ENCODE assay signal across 17 cellular contexts in the genomic region with DNA sequence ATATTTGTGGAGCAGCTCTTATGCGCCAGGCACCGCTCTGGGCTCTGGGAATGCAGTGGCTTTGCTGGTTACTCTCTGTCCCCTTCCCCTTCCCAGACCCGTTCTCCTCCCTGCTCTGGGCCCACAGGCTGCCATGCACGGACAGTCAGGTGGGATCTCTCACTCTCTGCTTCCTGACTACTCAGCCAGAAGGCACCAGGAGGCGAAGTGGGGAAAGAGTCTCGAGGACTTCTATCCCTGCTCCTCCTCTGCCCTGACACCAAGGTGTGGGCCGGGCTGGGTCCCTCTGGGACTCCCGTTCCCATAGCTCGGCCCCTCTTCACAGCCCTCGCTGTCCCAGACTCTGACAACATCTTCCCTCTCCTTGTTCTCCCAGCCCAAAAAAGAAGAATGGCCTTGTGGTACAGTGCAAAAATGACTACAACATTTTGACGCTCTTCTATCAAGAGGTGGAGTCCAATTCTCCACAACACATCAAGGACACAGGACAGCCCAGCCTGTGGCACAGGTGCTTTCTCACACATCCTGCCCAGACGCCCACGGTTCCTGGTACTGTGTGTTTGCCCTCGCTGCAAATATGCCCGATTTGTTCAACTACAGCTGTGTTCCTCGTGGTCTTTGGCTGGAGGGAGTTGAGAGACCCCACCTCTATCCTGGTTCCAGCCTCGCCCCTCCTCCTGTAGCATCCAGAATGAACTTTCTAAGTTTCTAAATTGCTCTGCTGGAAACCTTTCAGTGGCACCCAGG. TPM values are rescaled to one million over a fixed set of nuclear protein-coding genes. Genes with fewer than 3 reads are reported as not detected.
A peak's percentile ranks its signal among the peaks of the same experiment; 100 is the strongest.
DNase-seq lines count a peak whose midpoint lies in the region; ATAC-seq lines count a peak whose summit lies in the region.
"Had no signal": no experiment of that assay in that cellular context is flagged by ENCODE, and none has a peak within 500 bp of the region (broad histone marks: within the 10 kb centered on the region; RNA-seq: fewer than 3 reads in every experiment).

No MANE protein-coding gene starts in this region.

- WGBS in GM23248 (ENCODE audit: low coverage in 1 of 2, low lambda C conversion rate in 2 of 2, missing lambda C conversion rate in 2 of 2), 2 experiments: 70 to 73% methylated on average over 16 to 17 of the region's 17 CpGs

- H3K9me3 Mint-ChIP-seq in activated CD4-positive, alpha-beta T cell treated with anti-CD3 and anti-CD28 coated beads for 36 hours (ENCODE audit: low read depth): peaks cover 9% of the 10 kb centered on the region
- H3K9me3 Mint-ChIP-seq in activated CD4-positive, alpha-beta memory T cell treated with anti-CD3 and anti-CD28 coated beads for 36 hours: peaks cover 8% of the 10 kb centered on the region
- no peaks in the 10 kb centered on the region for H3K9me3 Mint-ChIP-seq in effector memory CD8-positive, alpha-beta T cell
- peaks cover 3% of the 10 kb centered on the region for H3K9me3 Mint-ChIP-seq in stimulated activated effector memory CD8-positive, alpha-beta T cell treated with anti-CD3 and anti-CD28 coated beads, Interleukin-12 subunit alpha, Interleukin-12 subunit beta, amount 100 ng/mL, for 72 hours
- H3K9me3 Mint-ChIP-seq: HFFc6 had no signal

- POLR2A ChIA-PET in activated CD4-positive, alpha-beta T cell treated with anti-CD3 and anti-CD28 coated beads for 36 hours (lab: Charles Lee): interaction anchor here (0.6 to 4.1 kb wide), 3 partner anchors 8 to 15 kb away, joined by 3 to 119 read pairs (median 6); partner anchors contain the start of gene DUSP2
- POLR2A ChIA-PET in activated CD4-positive, alpha-beta memory T cell treated with anti-CD3 and anti-CD28 coated beads for 36 hours (lab: Charles Lee): interaction anchor here (6.6 kb wide), 1 partner anchor 14 kb away, joined by 206 read pairs; the partner anchor contains the start of gene DUSP2

- no peaks in the 10 kb centered on the region for H3K79me2 ChIP-seq in GM23248 (ENCODE audit: insufficient read depth)

- H3K27me3 ChIP-seq in GM23248 (replicated peaks; ENCODE audit: insufficient read depth): no peaks in the 10 kb centered on the region

- no peak overlapping the region for H3K9ac ChIP-seq in GM23248

- H3K27me3 Mint-ChIP-seq in activated CD4-positive, alpha-beta T cell treated with anti-CD3 and anti-CD28 coated beads for 36 hours: no peaks in the 10 kb centered on the region
- H3K27me3 Mint-ChIP-seq in activated CD4-positive, alpha-beta memory T cell treated with anti-CD3 and anti-CD28 coated beads for 36 hours: no peaks in the 10 kb centered on the region
- no peaks in the 10 kb centered on the region for H3K27me3 Mint-ChIP-seq in effector memory CD8-positive, alpha-beta T cell

- no peaks in the 10 kb centered on the region for H3K9me3 ChIP-seq in GM23248 (ENCODE audit: low read depth)
- H3K9me3 ChIP-seq: esophagus squamous epithelium, SJSA1 had no signal

- H3K4me3 ChIP-seq in GM23248: no peak overlapping the region
- H3K4me3 ChIP-seq: esophagus squamous epithelium, SJSA1 had no signal

- no peak overlapping the region for H3K27ac ChIP-seq in GM23248
- H3K27ac ChIP-seq: 22Rv1, esophagus squamous epithelium, SJSA1 had no signal

- no peak overlapping the region for H2AFZ ChIP-seq in GM23248

- H3F3A ChIP-seq in GM23248 (ENCODE audit: insufficient read depth): no peaks in the 10 kb centered on the region

- H3K27ac Mint-ChIP-seq in activated CD4-positive, alpha-beta T cell treated with anti-CD3 and anti-CD28 coated beads for 36 hours: peak overlapping the region; percentile 98
- H3K27ac Mint-ChIP-seq in activated CD4-positive, alpha-beta memory T cell treated with anti-CD3 and anti-CD28 coated beads for 36 hours: peak overlapping the region; percentile 96
- H3K27ac Mint-ChIP-seq in effector memory CD8-positive, alpha-beta T cell: peak overlapping the region; percentile 93 to 96
- peak overlapping the region; percentile 96 for H3K27ac Mint-ChIP-seq in stimulated activated effector memory CD8-positive, alpha-beta T cell treated with anti-CD3 and anti-CD28 coated beads, Interleukin-12 subunit alpha, Interleukin-12 subunit beta, amount 100 ng/mL, for 72 hours
- H3K27ac Mint-ChIP-seq: brain, HFFc6 had no signal

- peaks cover 10% of the 10 kb centered on the region for H3K36me3 Mint-ChIP-seq in activated CD4-positive, alpha-beta T cell treated with anti-CD3 and anti-CD28 coated beads for 36 hours (ENCODE audit: low read depth)
- peaks cover 7% of the 10 kb centered on the region for H3K36me3 Mint-ChIP-seq in activated CD4-positive, alpha-beta memory T cell treated with anti-CD3 and anti-CD28 coated beads for 36 hours
- H3K36me3 Mint-ChIP-seq in effector memory CD8-positive, alpha-beta T cell (ENCODE audit: insufficient read depth): peaks cover 33% of the 10 kb centered on the region
- peaks cover 37% of the 10 kb centered on the region for H3K36me3 Mint-ChIP-seq in stimulated activated effector memory CD8-positive, alpha-beta T cell treated with anti-CD3 and anti-CD28 coated beads, Interleukin-12 subunit alpha, Interleukin-12 subunit beta, amount 100 ng/mL, for 72 hours
- H3K36me3 Mint-ChIP-seq: brain had no signal

- H3K9me2 ChIP-seq in GM23248 (ENCODE audit: insufficient read depth): no peaks in the 10 kb centered on the region

- intact Hi-C loops in activated CD4-positive, alpha-beta T cell treated with anti-CD3 and anti-CD28 coated beads for 36 hours (cut with DNase I, micrococcal nuclease): no loop called here
- intact Hi-C loops in activated CD4-positive, alpha-beta memory T cell treated with anti-CD3 and anti-CD28 coated beads for 36 hours (cut with micrococcal nuclease): no loop called here

- H3K36me3 ChIP-seq in GM23248 (ENCODE audit: low read depth): no peaks in the 10 kb centered on the region
- H3K36me3 ChIP-seq: esophagus squamous epithelium, SJSA1 had no signal

- in situ Hi-C loops in GM23248 (cut with MboI): no loop called here

- ATAC-seq in activated CD4-positive, alpha-beta T cell treated with anti-CD3 and anti-CD28 coated beads for 36 hours: peak; percentile 7
- no peak for ATAC-seq in effector memory CD8-positive, alpha-beta T cell (replicated peaks)
- no peak for ATAC-seq in stimulated activated effector memory CD8-positive, alpha-beta T cell treated with anti-CD3 and anti-CD28 coated beads, Interleukin-12 subunit alpha, Interleukin-12 subunit beta, amount 100 ng/mL, for 72 hours
- ATAC-seq in HG03175 (IDR thresholded peaks at IDR 0.05; ENCODE audit: unreplicated experiment): no peak

- CTCF ChIA-PET in activated CD4-positive, alpha-beta T cell treated with anti-CD3 and anti-CD28 coated beads for 36 hours (lab: Charles Lee): interaction anchor here (0.6 to 4.1 kb wide), 9 partner anchors 11 to 167 kb away, joined by 3 to 33 read pairs (median 6); partner anchors contain the start of gene ASTL
- CTCF ChIA-PET in activated CD4-positive, alpha-beta memory T cell treated with anti-CD3 and anti-CD28 coated beads for 36 hours (lab: Charles Lee): interaction anchor here (0.5 to 4.4 kb wide), 4 partner anchors 14 to 42 kb away, joined by 3 to 80 read pairs (median 18); partner anchors contain the start of genes ADRA2B and DUSP2

- DNase-seq in activated CD4-positive, alpha-beta T cell treated with anti-CD3 and anti-CD28 coated beads for 36 hours: peak; percentile 85
- no peak for DNase-seq in activated CD4-positive, alpha-beta T cell treated with anti-CD3 and anti-CD28 coated beads for 1 hour
- DNase-seq in activated CD4-positive, alpha-beta memory T cell treated with anti-CD3 and anti-CD28 coated beads for 36 hours: peak; percentile 84
- DNase-seq in effector memory CD8-positive, alpha-beta T cell: no peak
- DNase-seq in stimulated activated effector memory CD8-positive, alpha-beta T cell treated with anti-CD3 and anti-CD28 coated beads, Interleukin-12 subunit alpha, Interleukin-12 subunit beta, amount 100 ng/mL, for 72 hours (ENCODE audit: low spot score in 2 of 2): no peak
- no peak for DNase-seq in GM23248
- DNase-seq in NCI-H187 treated with DMSO at 0.1 percent for 48 hours (lab: John Stamatoyannopoulos, UW): no peak
- DNase-seq: activated CD4-positive, CD25-positive, alpha-beta regulatory T cell treated with anti-CD3 and anti-CD28 coated beads, Interleukin-2, amount 50 U/mL, for 72 hours; esophagus squamous epithelium; HFFc6; islet precursor cell; NCI-H510A treated with DMSO at 0.1 percent for 48 hours had no signal

- peaks cover 95% of the 10 kb centered on the region for H3K4me1 Mint-ChIP-seq in activated CD4-positive, alpha-beta T cell treated with anti-CD3 and anti-CD28 coated beads for 36 hours
- H3K4me1 Mint-ChIP-seq in activated CD4-positive, alpha-beta memory T cell treated with anti-CD3 and anti-CD28 coated beads for 36 hours (ENCODE audit: low read depth): peaks cover 86% of the 10 kb centered on the region
- H3K4me1 Mint-ChIP-seq in effector memory CD8-positive, alpha-beta T cell (ENCODE audit: low read depth in 2 of 2): peaks cover 69 to 74% of the 10 kb centered on the region in 2 donors
- H3K4me1 Mint-ChIP-seq in stimulated activated effector memory CD8-positive, alpha-beta T cell treated with anti-CD3 and anti-CD28 coated beads, Interleukin-12 subunit alpha, Interleukin-12 subunit beta, amount 100 ng/mL, for 72 hours: peaks cover 96% of the 10 kb centered on the region

- peak overlapping the region; percentile 61 for H3K4me3 Mint-ChIP-seq in activated CD4-positive, alpha-beta T cell treated with anti-CD3 and anti-CD28 coated beads for 36 hours
- peak overlapping the region; percentile 62 for H3K4me3 Mint-ChIP-seq in activated CD4-positive, alpha-beta memory T cell treated with anti-CD3 and anti-CD28 coated beads for 36 hours
- peak overlapping the region; percentile 75 to 79 for H3K4me3 Mint-ChIP-seq in effector memory CD8-positive, alpha-beta T cell
- peak overlapping the region; percentile 74 for H3K4me3 Mint-ChIP-seq in stimulated activated effector memory CD8-positive, alpha-beta T cell treated with anti-CD3 and anti-CD28 coated beads, Interleukin-12 subunit alpha, Interleukin-12 subunit beta, amount 100 ng/mL, for 72 hours
- H3K4me3 Mint-ChIP-seq: brain, HFFc6 had no signal

- H3K4me2 ChIP-seq in GM23248 (ENCODE audit: unreplicated experiment): no peak overlapping the region

- H4K20me1 ChIP-seq in GM23248 (ENCODE audit: insufficient read depth): no peaks in the 10 kb centered on the region

- peaks cover 7% of the 10 kb centered on the region; the same call in 1 of the 2 replicates for H3K4me1 ChIP-seq in GM23248 (ENCODE audit: insufficient read depth)

RNA-seq across cellular contexts. Expression of gene DUSP2, which starts 14.0 kb away (rescaled TPM):
- 100 to 1,000 TPM; 248 to 407 TPM for total RNA-seq in activated CD4-positive, alpha-beta T cell treated with anti-CD3 and anti-CD28 coated beads for 36 hours
- total RNA-seq in activated CD4-positive, alpha-beta memory T cell treated with anti-CD3 and anti-CD28 coated beads for 36 hours: 100 to 1,000 TPM; 522 to 539 TPM
- total RNA-seq in GM23248 (2014; rRNA removed; shearing (Covaris generic)): 2.4 and 8.8 TPM in 2 replicates
- polyA plus RNA-seq in GM23248 (2016; fragmentation: Nextera tagmentation; extraction: Ambion mirVana): 3.1 and 3.3 TPM in 2 replicates

RNA-seq across cellular contexts. Expression of gene ASTL, which starts 21.0 kb away (rescaled TPM):
- total RNA-seq in activated CD4-positive, alpha-beta T cell treated with anti-CD3 and anti-CD28 coated beads for 36 hours: 1 to 10 TPM; 2.5 to 2.8 TPM
- total RNA-seq in activated CD4-positive, alpha-beta memory T cell treated with anti-CD3 and anti-CD28 coated beads for 36 hours: 1 to 10 TPM; 1.8 to 2.4 TPM
- 0.25 TPM in 1 of 2 replicates, not detected in the other for total RNA-seq in GM23248 (2014; rRNA removed; shearing (Covaris generic))
- polyA plus RNA-seq in GM23248 (2016; fragmentation: Nextera tagmentation; extraction: Ambion mirVana): not detected in 2 replicates
- total RNA-seq: SJSA1, ureter had no signal

RNA-seq across cellular contexts. Expression of gene ADRA2B, which starts 42.9 kb away (rescaled TPM):
- under 1 TPM; 0.30 to 0.54 TPM for total RNA-seq in activated CD4-positive, alpha-beta T cell treated with anti-CD3 and anti-CD28 coated beads for 36 hours
- total RNA-seq in activated CD4-positive, alpha-beta memory T cell treated with anti-CD3 and anti-CD28 coated beads for 36 hours: under 1 TPM; 0.21 to 0.36 TPM
- not detected in 2 replicates for total RNA-seq in GM23248 (2014; rRNA removed; shearing (Covaris generic))
- polyA plus RNA-seq in GM23248 (2016; fragmentation: Nextera tagmentation; extraction: Ambion mirVana): not detected in 2 replicates
- total RNA-seq: HFFc6, SJSA1 had no signal

RNA-seq across cellular contexts. Expression of gene STARD7, which starts 49.4 kb away (rescaled TPM):
- 100 to 1,000 TPM; 151 to 173 TPM for total RNA-seq in activated CD4-positive, alpha-beta T cell treated with anti-CD3 and anti-CD28 coated beads for 36 hours
- total RNA-seq in activated CD4-positive, alpha-beta memory T cell treated with anti-CD3 and anti-CD28 coated beads for 36 hours: 100 to 1,000 TPM; 173 to 181 TPM
- 120 and 129 TPM in 2 replicates for total RNA-seq in GM23248 (2014; rRNA removed; shearing (Covaris generic))
- polyA plus RNA-seq in GM23248 (2016; fragmentation: Nextera tagmentation; extraction: Ambion mirVana): 93.3 and 94.2 TPM in 2 replicates

Comparison
In these comparisons a context has a peak if more than half of its experiments do, and no peak if none do; other contexts are left out.
1. DNase-seq: peak in activated CD4-positive, alpha-beta T cell treated with anti-CD3 and anti-CD28 coated beads for 36 hours (single experiment) and activated CD4-positive, alpha-beta memory T cell treated with anti-CD3 and anti-CD28 coated beads for 36 hours (single experiment); none in activated CD4-positive, alpha-beta T cell treated with anti-CD3 and anti-CD28 coated beads for 1 hour (single experiment), effector memory CD8-positive, alpha-beta T cell (0 of 3), stimulated activated effector memory CD8-positive, alpha-beta T cell treated with anti-CD3 and anti-CD28 coated beads, Interleukin-12 subunit alpha, Interleukin-12 subunit beta, amount 100 ng/mL, for 72 hours (0 of 2), GM23248 (single experiment) and NCI-H187 treated with DMSO at 0.1 percent for 48 hours (single experiment).
2. RNA of gene DUSP2, which starts 14.0 kb away (total RNA-seq): 522 to 539 TPM in activated CD4-positive, alpha-beta memory T cell treated with anti-CD3 and anti-CD28 coated beads for 36 hours and 248 to 407 TPM in activated CD4-positive, alpha-beta T cell treated with anti-CD3 and anti-CD28 coated beads for 36 hours; 2.4 to 8.8 TPM in GM23248; every median in the first group is over 10 times any median in the second.
3. Peak in every context shown above with its lines, with median percentiles within 50 percentile points of each other: H3K27ac Mint-ChIP-seq and H3K4me3 Mint-ChIP-seq.